ENCODE assay signal across 7 cellular contexts in genomic region chr12:1318327-1319031, GRCh38.
DNase-seq lines count a peak whose midpoint lies in the region; ATAC-seq and TF ChIP-seq lines count a peak whose summit lies in the region.

No MANE protein-coding gene starts in this region.

- H3K27ac ChIP-seq in SJCRH30 = no peak overlapping the region
- peak overlapping the region in 5 of 10 donors; percentile 26 to 64 (median 45) for H3K27ac ChIP-seq in heart right ventricle
- peak overlapping the region in 4 of 5 donors; percentile 28 to 63 (median 33) for H3K27ac ChIP-seq in stomach

- WGBS in heart right ventricle, 2 donors = 48 to 50% methylated on average over 7 of the region's 7 CpGs
- WGBS in stomach, 5 donors = 12 to 32% (median 25%) methylated on average over 7 of the region's 7 CpGs

- no peak for TF ChIP-seq POLR2A in stomach (IDR thresholded peaks at IDR 0.05)

- TF ChIP-seq EP300 in stomach (IDR thresholded peaks at IDR 0.05) = no peak

- H3K4me3 Mint-ChIP-seq in activated T-cell treated with anti-CD3 and anti-CD28 coated beads, Interleukin-2, amount 50 U/mL, for 72 hours = no peak overlapping the region

- TF ChIP-seq CTCF in heart right ventricle (IDR thresholded peaks at IDR 0.05) = no peak
- TF ChIP-seq CTCF in stomach (IDR thresholded peaks at IDR 0.05) = no peak

- H3K27me3 Mint-ChIP-seq in activated T-cell treated with anti-CD3 and anti-CD28 coated beads, Interleukin-2, amount 50 U/mL, for 72 hours (ENCODE audit: low read depth) = no peaks in the 10 kb centered on the region

- ATAC-seq in heart right ventricle (peak in 6 of 8 donors; percentile 45 to 84 (median 62)), GM19324 (IDR thresholded peaks at IDR 0.05; ENCODE audit: low FRiP score, unreplicated experiment) (no peak)
- no peak for ATAC-seq in activated T-cell treated with anti-CD3 and anti-CD28 coated beads, Interleukin-2, amount 50 U/mL, for 72 hours (replicated peaks in 1 of 2)

- no peaks in the 10 kb centered on the region; the same call in 1 of the 2 replicates for H3K9me3 ChIP-seq in SJCRH30 (replicated peaks)
- H3K9me3 ChIP-seq in heart right ventricle = peaks cover 0 to 23% (median 12%) of the 10 kb centered on the region in 11 donors
- peaks cover 0 to 10% (median 3%) of the 10 kb centered on the region in 4 donors for H3K9me3 ChIP-seq in stomach

- no peak overlapping the region for H3K27ac Mint-ChIP-seq in activated T-cell treated with anti-CD3 and anti-CD28 coated beads, Interleukin-2, amount 50 U/mL, for 72 hours

- H3K4me1 Mint-ChIP-seq in activated T-cell treated with anti-CD3 and anti-CD28 coated beads, Interleukin-2, amount 50 U/mL, for 72 hours (ENCODE audit: low read depth) = peaks cover 12% of the 10 kb centered on the region

- H3K9me3 Mint-ChIP-seq in activated T-cell treated with anti-CD3 and anti-CD28 coated beads, Interleukin-2, amount 50 U/mL, for 72 hours = no peaks in the 10 kb centered on the region

- H3K27me3 ChIP-seq in SJCRH30 = no peaks in the 10 kb centered on the region
- no peaks in the 10 kb centered on the region for H3K27me3 ChIP-seq in heart right ventricle
- H3K27me3 ChIP-seq in stomach = no peaks in the 10 kb centered on the region

- peaks cover 2 to 17% of the 10 kb centered on the region in 2 donors for H3K36me3 Mint-ChIP-seq in activated T-cell treated with anti-CD3 and anti-CD28 coated beads, Interleukin-2, amount 50 U/mL, for 72 hours (ENCODE audit: insufficient read depth in 2 of 2)

- peaks cover 5% of the 10 kb centered on the region; the same call in 1 of the 2 replicates for H3K36me3 ChIP-seq in SJCRH30
- H3K36me3 ChIP-seq in heart right ventricle = peaks cover 0 to 28% (median 0%) of the 10 kb centered on the region in 9 donors
- H3K36me3 ChIP-seq in stomach = peaks cover 0 to 19% (median 5%) of the 10 kb centered on the region in 4 donors

- peaks cover 3% of the 10 kb centered on the region; the same call in 1 of the 2 replicates for H3K4me1 ChIP-seq in SJCRH30
- H3K4me1 ChIP-seq in heart right ventricle = peaks cover 0 to 49% (median 9%) of the 10 kb centered on the region in 9 donors
- peaks cover 7 to 23% (median 13%) of the 10 kb centered on the region in 4 donors for H3K4me1 ChIP-seq in stomach

- DNase-seq in LHCN-M2 (ENCODE audit: low read depth) (peak; percentile 42), SJCRH30 (peak; percentile 29 to 55), heart right ventricle (peak in 1 of 2 donors; percentile 19), stomach (peak; percentile 33)
- no peak for DNase-seq in activated CD4-positive, alpha-beta T cell treated with anti-CD3 and anti-CD28 coated beads, Interleukin-2, amount 50 U/mL, for 48 hours
- no peak for DNase-seq in activated T-cell treated with anti-CD3 and anti-CD28 coated beads, Interleukin-2, amount 50 U/mL, for 72 hours

- H3K4me3 ChIP-seq in SJCRH30 (no peak overlapping the region), heart right ventricle (peak overlapping the region in 2 of 10 donors; percentile 0 to 3), stomach (no peak overlapping the region)

- intact Hi-C loops in heart right ventricle (cut with DNase I) = no loop called here
- intact Hi-C loops in stomach (cut with DNase I; ENCODE audit: low total_unique reads) = no loop called here

Comparison
In these comparisons a context has a peak if more than half of its experiments do, and no peak if none do; other contexts are left out.
1. DNase-seq: peak in LHCN-M2 (single experiment), SJCRH30 (2 of 2) and stomach (single experiment); none in activated CD4-positive, alpha-beta T cell treated with anti-CD3 and anti-CD28 coated beads, Interleukin-2, amount 50 U/mL, for 48 hours (0 of 2) and activated T-cell treated with anti-CD3 and anti-CD28 coated beads, Interleukin-2, amount 50 U/mL, for 72 hours (0 of 2).
2. ATAC-seq: peak in heart right ventricle (6 of 8); none in GM19324 (single experiment) and activated T-cell treated with anti-CD3 and anti-CD28 coated beads, Interleukin-2, amount 50 U/mL, for 72 hours (0 of 2).